In the genomic region with DNA sequence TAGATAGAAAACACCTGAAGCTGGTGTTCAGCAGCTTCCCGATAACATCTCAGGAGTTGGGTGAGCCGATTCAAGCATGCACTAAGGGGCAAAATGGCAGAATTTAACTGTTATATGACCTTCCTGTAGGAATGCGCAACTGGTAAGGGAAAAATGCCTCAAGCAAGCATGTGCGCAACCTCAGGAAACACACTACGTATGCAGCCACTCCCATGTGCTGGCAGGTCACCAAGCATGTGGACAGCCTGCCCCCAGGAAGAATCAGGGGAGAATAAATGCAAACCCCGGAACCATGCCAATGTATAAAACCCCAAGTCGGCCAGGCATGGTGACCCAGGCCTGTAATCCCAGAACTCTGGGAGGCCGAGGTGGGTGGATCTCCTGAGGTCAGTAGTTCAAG, we compare ENCODE assay signal across 23 cellular contexts.
"Had no signal": no experiment of that assay in that cellular context is flagged by ENCODE, and none has a peak within 500 bp of the region (broad histone marks: within the 10 kb centered on the region; RNA-seq: fewer than 3 reads in every experiment).

No MANE protein-coding gene starts in this region.

- H3K4me1 ChIP-seq: esophagus muscularis mucosa, gastrocnemius medialis, heart right ventricle, left lung had no signal

- H3K27ac ChIP-seq: coronary artery, dorsolateral prefrontal cortex, esophagus muscularis mucosa, gastrocnemius medialis, heart right ventricle, left lung, lower lobe of right lung had no signal

- H3K36me3 ChIP-seq: esophagus muscularis mucosa, gastrocnemius medialis, heart right ventricle, left lung, lower lobe of right lung had no signal

- DNase-seq: dermis blood vessel endothelial cell; dorsolateral prefrontal cortex; effector CD4-positive, alpha-beta T cell; effector memory CD4-positive, alpha-beta T cell; foreskin fibroblast; foreskin melanocyte; gastrocnemius medialis; glutamatergic neuron; head of caudate nucleus; heart right ventricle; hippocampal formation; left cardiac atrium; left lung; left ventricle myocardium superior; lower lobe of right lung; mesendoderm; midbrain had no signal

- ATAC-seq: gastrocnemius medialis, heart right ventricle, left cardiac atrium, left lung, left ventricle myocardium superior, lower lobe of right lung had no signal

- H3K4me3 ChIP-seq: coronary artery, dorsolateral prefrontal cortex, esophagus muscularis mucosa, gastrocnemius medialis, heart right ventricle, left lung, lower lobe of right lung had no signal

- H3K27me3 ChIP-seq: esophagus muscularis mucosa, gastrocnemius medialis, left lung had no signal

- FAIRE-seq: colon, endothelial cell of umbilical vein, islet of Langerhans, keratinocyte had no signal

- H3K9me3 ChIP-seq: esophagus muscularis mucosa, gastrocnemius medialis, heart right ventricle, left lung, lower lobe of right lung had no signal
